21 cellular contexts compared by ENCODE assay signal in genomic region chr22:20283674-20284066, GRCh38.
"Had no signal": no experiment of that assay in that cellular context is flagged by ENCODE, and none has a peak within 500 bp of the region (broad histone marks: within the 10 kb centered on the region; RNA-seq: fewer than 3 reads in every experiment).

No MANE protein-coding gene starts in this region.

- H3K9me3 ChIP-seq: heart left ventricle, tibial nerve had no signal

- ATAC-seq: activated CD8-positive, alpha-beta memory T cell treated with anti-CD3 and anti-CD28 coated beads, Interleukin-2, amount 10 ng/mL, durations not matched to agents 7 days and 5 days; activated CD8-positive, alpha-beta T cell treated with anti-CD3 and anti-CD28 coated beads for 36 hours; activated naive CD8-positive, alpha-beta T cell treated with anti-CD3 and anti-CD28 coated beads, Interleukin-2, amount 50 U/mL, for 24 hours; heart left ventricle; left cardiac atrium; sciatic nerve; stimulated activated effector memory CD8-positive, alpha-beta T cell treated with anti-CD3 and anti-CD28 coated beads, Interleukin-12 subunit alpha, Interleukin-12 subunit beta, amount 100 ng/mL, for 72 hours; stimulated activated naive CD8-positive, alpha-beta T cell treated with anti-CD3 and anti-CD28 coated beads, Interleukin-15, amount 100 ng/mL, for 72 hours had no signal

- DNase-seq: activated CD4-positive, alpha-beta T cell treated with anti-CD3 and anti-CD28 coated beads, Interleukin-2, amount 10 ng/mL, durations not matched to agents 7 days and 5 days; activated CD4-positive, CD25-positive, alpha-beta regulatory T cell treated with anti-CD3 and anti-CD28 coated beads, Interleukin-2, amount 50 U/mL, for 72 hours; activated CD8-positive, alpha-beta memory T cell treated with anti-CD3 and anti-CD28 coated beads, Interleukin-2, amount 10 ng/mL, durations not matched to agents 7 days and 5 days; activated CD8-positive, alpha-beta T cell treated with anti-CD3 and anti-CD28 coated beads for 36 hours; activated gamma-delta T cell; activated naive CD4-positive, alpha-beta T cell treated with anti-CD3 and anti-CD28 coated beads, Interleukin-2, amount 50 U/mL, for 16 hours; activated naive CD8-positive, alpha-beta T cell treated with anti-CD3 and anti-CD28 coated beads, Interleukin-2, amount 50 U/mL, for 24 hours; heart left ventricle; left cardiac atrium; posterior cingulate gyrus; small intestine; stimulated activated CD4-positive, alpha-beta T cell treated with anti-CD3 and anti-CD28 coated beads, Interleukin-2, amount 100 ng/mL, for 24 hours; stimulated activated naive CD8-positive, alpha-beta T cell treated with anti-CD3 and anti-CD28 coated beads, Interleukin-15, amount 100 ng/mL, for 72 hours; WERI-Rb-1 had no signal

- H3K4me3 ChIP-seq: cardiac muscle cell, heart left ventricle, tibial nerve had no signal

- H3K4me1 ChIP-seq: heart left ventricle, tibial nerve had no signal

- H3K27me3 ChIP-seq: cardiac muscle cell, tibial nerve had no signal

- H3K36me3 ChIP-seq: cardiac muscle cell, heart left ventricle, tibial nerve, WERI-Rb-1 had no signal

- FAIRE-seq: islet of Langerhans, small intestine, urothelium cell line had no signal

- H3K27ac ChIP-seq: cardiac muscle cell, epithelial cell of prostate, heart left ventricle, tibial nerve, WERI-Rb-1 had no signal
